In genomic region chr9:134007150-134007549, GRCh38 we compare ENCODE assay signal across 27 cellular contexts. TPM values are rescaled to one million over a fixed set of nuclear protein-coding genes. Genes with fewer than 3 reads are reported as not detected.
DNase-seq lines count a peak whose midpoint lies in the region; ATAC-seq and TF ChIP-seq lines count a peak whose summit lies in the region.
"Had no signal": no experiment of that assay in that cellular context is flagged by ENCODE, and none has a peak within 500 bp of the region (broad histone marks: within the 10 kb centered on the region; RNA-seq: fewer than 3 reads in every experiment).

No MANE protein-coding gene starts in this region.

- DNase-seq in EH (ENCODE audit: low read depth) (peak; percentile 10), NCI-H1092 treated with DMSO at 0.1 percent for 48 hours (lab: John Stamatoyannopoulos, UW) (peak; percentile 50), RPMI8226 (peak; percentile 59), myocyte (ENCODE audit: low read depth) (peak; percentile 35), immature natural killer cell (no peak), GM23338 (ENCODE audit: low spot score) (no peak)
- DNase-seq: activated CD4-positive, alpha-beta T cell treated with anti-CD3 and anti-CD28 coated beads, Interleukin-2, amount 10 ng/mL, durations not matched to agents 24 days and 14 days; activated gamma-delta T cell; activated naive CD8-positive, alpha-beta T cell treated with anti-CD3 and anti-CD28 coated beads, Interleukin-2, amount 10 ng/mL, durations not matched to agents 7 days and 5 days; activated T-cell treated with anti-CD3 and anti-CD28 coated beads, Interleukin-2, amount 50 U/mL, for 24 hours; caudate nucleus; foreskin keratinocyte; Kasumi-1; left cardiac atrium; MV-4-11; NCI-H187; NCI-H446 treated with DMSO at 0.1 percent for 48 hours; psoas muscle; stimulated activated naive CD4-positive, alpha-beta T cell treated with Interleukin-2 at 50 U/mL for 16 hours; uterus had no signal

- TF ChIP-seq CTCF in GM23338 (conservative IDR thresholded peaks at IDR 0.05; ENCODE audit: low read depth in 2 of 2), result no peak

- H3K27me3 Mint-ChIP-seq in immature natural killer cell (ENCODE audit: low read depth in 3 of 3), result peaks cover 0 to 4% (median 1%) of the 10 kb centered on the region in 3 donors
- H3K27me3 Mint-ChIP-seq in GM23338 (ENCODE audit: insufficient read depth, low read depth, poor library complexity), result peaks cover 12% of the 10 kb centered on the region
- H3K27me3 Mint-ChIP-seq: activated CD4-positive, alpha-beta T cell treated with anti-CD3 and anti-CD28 coated beads, Interleukin-2, amount 10 ng/mL, durations not matched to agents 24 days and 14 days; activated naive CD8-positive, alpha-beta T cell treated with anti-CD3 and anti-CD28 coated beads, Interleukin-2, amount 10 ng/mL, durations not matched to agents 7 days and 5 days had no signal

- ATAC-seq in GM19397 (IDR thresholded peaks at IDR 0.05; ENCODE audit: unreplicated experiment) (no peak), GM23338 (no peak)
- ATAC-seq: foreskin keratinocyte, left cardiac atrium, Panc1, psoas muscle had no signal

- H3K36me3 ChIP-seq in GM23338 (ENCODE audit: insufficient read depth), result no peaks in the 10 kb centered on the region
- H3K36me3 ChIP-seq: esophagus muscularis mucosa, thoracic aorta, uterus had no signal

- no peak overlapping the region for H3K4me2 ChIP-seq in GM23338

- no peak overlapping the region for H2AFZ ChIP-seq in GM23338

- H3K4me1 Mint-ChIP-seq in immature natural killer cell (no peaks in the 10 kb centered on the region), GM23338 (no peaks in the 10 kb centered on the region)
- H3K4me1 Mint-ChIP-seq: activated CD4-positive, alpha-beta T cell treated with anti-CD3 and anti-CD28 coated beads, Interleukin-2, amount 10 ng/mL, durations not matched to agents 24 days and 14 days; activated naive CD8-positive, alpha-beta T cell treated with anti-CD3 and anti-CD28 coated beads, Interleukin-2, amount 10 ng/mL, durations not matched to agents 7 days and 5 days had no signal

- H3K27me3 ChIP-seq in GM23338 (ENCODE audit: insufficient read depth), result no peaks in the 10 kb centered on the region
- H3K27me3 ChIP-seq: uterus had no signal

- no peaks in the 10 kb centered on the region for H4K20me1 ChIP-seq in GM23338 (replicated peaks; ENCODE audit: insufficient read depth)

- H3K4me1 ChIP-seq in GM23338 (ENCODE audit: insufficient read depth), result no peaks in the 10 kb centered on the region
- H3K4me1 ChIP-seq: foreskin keratinocyte, psoas muscle, uterus had no signal

- H3K9me3 Mint-ChIP-seq in immature natural killer cell (no peaks in the 10 kb centered on the region), GM23338 (peaks cover 27% of the 10 kb centered on the region)
- H3K9me3 Mint-ChIP-seq: activated CD4-positive, alpha-beta T cell treated with anti-CD3 and anti-CD28 coated beads, Interleukin-2, amount 10 ng/mL, durations not matched to agents 24 days and 14 days; activated naive CD8-positive, alpha-beta T cell treated with anti-CD3 and anti-CD28 coated beads, Interleukin-2, amount 10 ng/mL, durations not matched to agents 7 days and 5 days; activated T-cell treated with anti-CD3 and anti-CD28 coated beads, Interleukin-2, amount 50 U/mL, for 24 hours; dendritic cell treated with granulocyte-macrophage colony-stimulating factor and Interleukin-4, amounts not matched to agents 40 ng/mL and 50 ng/mL, for 4 days; memory B cell had no signal

- H3K4me3 Mint-ChIP-seq in immature natural killer cell, result no peak overlapping the region
- no peak overlapping the region for H3K4me3 Mint-ChIP-seq in GM23338
- H3K4me3 Mint-ChIP-seq: activated CD4-positive, alpha-beta T cell treated with anti-CD3 and anti-CD28 coated beads, Interleukin-2, amount 10 ng/mL, durations not matched to agents 24 days and 14 days; activated naive CD8-positive, alpha-beta T cell treated with anti-CD3 and anti-CD28 coated beads, Interleukin-2, amount 10 ng/mL, durations not matched to agents 7 days and 5 days; activated T-cell treated with anti-CD3 and anti-CD28 coated beads, Interleukin-2, amount 50 U/mL, for 24 hours; dendritic cell treated with granulocyte-macrophage colony-stimulating factor and Interleukin-4, amounts not matched to agents 40 ng/mL and 50 ng/mL, for 4 days; memory B cell had no signal

- no peaks in the 10 kb centered on the region for H3K9me2 ChIP-seq in GM23338 (ENCODE audit: insufficient read depth)

- H3F3A ChIP-seq in GM23338 (replicated peaks; ENCODE audit: low read depth), result no peaks in the 10 kb centered on the region

- no peaks in the 10 kb centered on the region for H3K79me2 ChIP-seq in GM23338 (replicated peaks; ENCODE audit: insufficient read depth)

- no peak overlapping the region for H3K27ac ChIP-seq in GM23338 (ENCODE audit: low read depth)
- H3K27ac ChIP-seq: C4-2B, esophagus muscularis mucosa, foreskin keratinocyte, psoas muscle, thoracic aorta, uterus had no signal

- no peak overlapping the region for H3K4me3 ChIP-seq in GM23338
- H3K4me3 ChIP-seq: esophagus muscularis mucosa, psoas muscle, thoracic aorta, uterus had no signal

- no peaks in the 10 kb centered on the region for H3K36me3 Mint-ChIP-seq in immature natural killer cell
- peaks cover 13% of the 10 kb centered on the region for H3K36me3 Mint-ChIP-seq in GM23338 (ENCODE audit: low read depth)
- H3K36me3 Mint-ChIP-seq: activated naive CD8-positive, alpha-beta T cell treated with anti-CD3 and anti-CD28 coated beads, Interleukin-2, amount 10 ng/mL, durations not matched to agents 7 days and 5 days; memory B cell had no signal

- no peak overlapping the region for H3K27ac Mint-ChIP-seq in immature natural killer cell
- no peak overlapping the region for H3K27ac Mint-ChIP-seq in GM23338
- H3K27ac Mint-ChIP-seq: activated CD4-positive, alpha-beta T cell treated with anti-CD3 and anti-CD28 coated beads, Interleukin-2, amount 10 ng/mL, durations not matched to agents 24 days and 14 days; activated naive CD8-positive, alpha-beta T cell treated with anti-CD3 and anti-CD28 coated beads, Interleukin-2, amount 10 ng/mL, durations not matched to agents 7 days and 5 days; activated T-cell treated with anti-CD3 and anti-CD28 coated beads, Interleukin-2, amount 50 U/mL, for 24 hours; dendritic cell treated with granulocyte-macrophage colony-stimulating factor and Interleukin-4, amounts not matched to agents 40 ng/mL and 50 ng/mL, for 4 days; memory B cell had no signal

TF ChIP-seq in GM23338, 12 proteins besides CTCF, POLR2A, EP300 and RAD21 (continues in another document):
- TF ChIP-seq CREB1 (CRISPR knock-in tag; IDR thresholded peaks at IDR 0.05; ENCODE audit: low read depth) (no peak), EZH2 (IDR thresholded peaks at IDR 0.05; ENCODE audit: low read depth, unreplicated experiment) (no peak), NANOG (IDR thresholded peaks at IDR 0.05; ENCODE audit: borderline replicate concordance) (no peak), JUNB (IDR thresholded peaks at IDR 0.05; ENCODE audit: unreplicated experiment) (no peak), STAT1 (IDR thresholded peaks at IDR 0.05; ENCODE audit: unreplicated experiment) (no peak), ZNF331 (CRISPR knock-in tag; IDR thresholded peaks at IDR 0.05; ENCODE audit: low read depth) (no peak), REST (IDR thresholded peaks at IDR 0.05; ENCODE audit: unreplicated experiment) (no peak)

RNA-seq across cellular contexts. Expression of gene VAV2, which starts 15.0 kb away (rescaled TPM):
- 7.5 and 10.4 TPM in 2 replicates for total RNA-seq in myocyte
- 20.6 TPM for polyA plus RNA-seq in myocyte (2012)
- under 1 TPM in 2 of 3 donors, not detected in 1; 0.12 to 0.28 TPM for polyA plus RNA-seq in immature natural killer cell
- 24.3 and 28.9 TPM in 2 replicates for total RNA-seq in GM23338 (2014; rRNA removed; shearing (Covaris generic))
- polyA plus RNA-seq in GM23338 (2016; fragmentation: Nextera tagmentation; extraction: Ambion mirVana), result 7.2 and 8.1 TPM in 2 replicates

RNA-seq across cellular contexts. Expression of gene BRD3OS, which starts 18.1 kb away (rescaled TPM):
- total RNA-seq in myocyte, result 10.5 and 13.4 TPM in 2 replicates
- 25.6 TPM for polyA plus RNA-seq in myocyte (2012)
- 10 to 100 TPM; 13.7 to 14.9 (median 13.8) TPM for polyA plus RNA-seq in immature natural killer cell
- 12.8 and 16.0 TPM in 2 replicates for total RNA-seq in GM23338 (2014; rRNA removed; shearing (Covaris generic))
- 9.2 and 10.9 TPM in 2 replicates for polyA plus RNA-seq in GM23338 (2016; fragmentation: Nextera tagmentation; extraction: Ambion mirVana)

Comparison
In these comparisons a context has a peak if more than half of its experiments do, and no peak if none do; other contexts are left out.
1. DNase-seq: peak in EH (single experiment), NCI-H1092 treated with DMSO at 0.1 percent for 48 hours (single experiment), RPMI8226 (single experiment) and myocyte (single experiment); none in immature natural killer cell (0 of 3) and GM23338 (single experiment).